In the genomic region with DNA sequence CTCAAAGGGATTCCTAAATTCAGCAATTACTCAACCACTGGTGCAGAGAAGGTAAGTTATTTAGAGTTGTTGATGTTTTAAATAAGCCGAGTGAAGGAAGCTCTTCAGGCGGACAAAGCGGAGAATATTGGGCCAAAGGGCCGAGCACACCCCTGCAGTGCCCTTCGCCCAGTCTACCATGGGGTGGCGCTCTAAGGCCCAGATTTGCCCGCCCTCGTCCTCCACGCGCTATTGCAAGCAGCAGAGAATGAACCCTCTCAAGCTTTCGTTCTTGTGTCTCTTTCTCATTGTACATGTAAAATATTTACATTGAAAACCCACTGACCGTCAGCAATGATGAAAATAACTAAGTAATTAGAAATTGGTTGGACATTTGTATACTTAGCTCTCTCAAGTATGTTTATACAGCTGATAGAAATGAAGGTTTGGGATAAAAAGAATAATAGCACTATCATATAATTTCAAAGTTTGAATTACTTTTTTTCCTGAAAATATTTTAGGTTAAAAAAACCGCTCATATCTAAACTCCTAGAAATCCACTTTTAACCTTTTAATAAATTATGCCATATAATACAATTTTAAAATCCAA, we compare ENCODE assay signal across 9 cellular contexts.
DNase-seq lines count a peak whose midpoint lies in the region; TF ChIP-seq lines count a peak whose summit lies in the region.
"Had no signal": no experiment of that assay in that cellular context is flagged by ENCODE, and none has a peak within 500 bp of the region (broad histone marks: within the 10 kb centered on the region; RNA-seq: fewer than 3 reads in every experiment).

No MANE protein-coding gene starts in this region.

- H2BK120ac ChIP-seq in mesendoderm (ENCODE audit: low read depth, low read length): no peak overlapping the region

- peak overlapping the region; percentile 25 for H3K56ac ChIP-seq in mesendoderm (ENCODE audit: low read length)

- TF ChIP-seq CTCF in HFFc6 (IDR thresholded peaks at IDR 0.05): peak; percentile 81

- H3K4me1 Mint-ChIP-seq in HFFc6 (ENCODE audit: low read depth): no peaks in the 10 kb centered on the region; the same call in 1 of the 2 replicates

- no peak overlapping the region for H3K27ac ChIP-seq in mesendoderm (ENCODE audit: low read depth, low read length)

- no CpG with 5 or more reads among the region's 13 CpGs for WGBS in mesendoderm (ENCODE audit: extremely low coverage, insufficient coverage, low lambda C conversion rate)

- no peaks in the 10 kb centered on the region for H3K79me1 ChIP-seq in mesendoderm (ENCODE audit: low read length)

- H3K36me3 ChIP-seq in mesendoderm (ENCODE audit: control insufficient read depth, insufficient read depth, low read length): no peaks in the 10 kb centered on the region

- no peaks in the 10 kb centered on the region for H3K27me3 ChIP-seq in mesendoderm (ENCODE audit: insufficient read depth, low read length, poor library complexity)

- no peaks in the 10 kb centered on the region; the same call in 1 of the 2 replicates for H3K27me3 Mint-ChIP-seq in HFFc6 (ENCODE audit: insufficient read depth)

- H2BK15ac ChIP-seq in mesendoderm (replicated peaks; ENCODE audit: low read depth): no peak overlapping the region

- DNase-seq in NCI-H446 (lab: John Stamatoyannopoulos, UW) (peak; percentile 4 to 35), NCI-H446 treated with DMSO at 0.1 percent for 48 hours (lab: John Stamatoyannopoulos, UW) (no peak), HFFc6 (peak; percentile 8), NOMO-1 treated with DMSO at 0.1 percent for 48 hours (lab: John Stamatoyannopoulos, UW; ENCODE audit: unreplicated experiment) (peak; percentile 7), ecto neural progenitor cell (ENCODE audit: low spot score) (peak; percentile 84), mesendoderm (peak; percentile 66), putamen (ENCODE audit: low spot score) (no peak)
- DNase-seq in NK-92 treated with Interleukin-12 subunit alpha and Interleukin-12 subunit beta, amount 100 ng/mL, for 24 hours (lab: John Stamatoyannopoulos, UW): no peak

- no peak overlapping the region for H4K5ac ChIP-seq in mesendoderm (ENCODE audit: low read length)

- no peaks in the 10 kb centered on the region for H3K9me3 Mint-ChIP-seq in HFFc6
- H3K9me3 Mint-ChIP-seq: activated naive CD4-positive, alpha-beta T cell treated with anti-CD3 and anti-CD28 coated beads, Interleukin-2, amount 50 U/mL, for 72 hours had no signal

- H3K4ac ChIP-seq in mesendoderm (ENCODE audit: low read depth, low read length): no peak overlapping the region

- H2AK5ac ChIP-seq in mesendoderm (ENCODE audit: low read length): no peak overlapping the region

- H3K27ac Mint-ChIP-seq in HFFc6: no peak overlapping the region
- H3K27ac Mint-ChIP-seq: activated naive CD4-positive, alpha-beta T cell treated with anti-CD3 and anti-CD28 coated beads, Interleukin-2, amount 50 U/mL, for 72 hours had no signal

- no peak overlapping the region for H3K4me2 ChIP-seq in mesendoderm (ENCODE audit: low read length)

- no peak overlapping the region for H3K4me3 Mint-ChIP-seq in HFFc6

- no peaks in the 10 kb centered on the region for H3K79me2 ChIP-seq in mesendoderm (ENCODE audit: control insufficient read depth, insufficient read depth, low read length)

- H4K8ac ChIP-seq in mesendoderm (ENCODE audit: low read depth, low read length): no peak overlapping the region

- no peak overlapping the region for H2BK5ac ChIP-seq in mesendoderm (ENCODE audit: low read length)

- H3K18ac ChIP-seq in mesendoderm (ENCODE audit: low read length): no peak overlapping the region

- H3K4me1 ChIP-seq in mesendoderm (ENCODE audit: control insufficient read depth, low read depth, low read length): no peaks in the 10 kb centered on the region

- H3K4me3 ChIP-seq in mesendoderm (ENCODE audit: low read length): no peak overlapping the region

- H3K36me3 Mint-ChIP-seq in HFFc6 (ENCODE audit: low read depth): no peaks in the 10 kb centered on the region
- H3K36me3 Mint-ChIP-seq: activated naive CD4-positive, alpha-beta T cell treated with anti-CD3 and anti-CD28 coated beads, Interleukin-2, amount 50 U/mL, for 72 hours had no signal

- no peak overlapping the region for H3K9ac ChIP-seq in mesendoderm (ENCODE audit: low read length)

- H3K23ac ChIP-seq in mesendoderm (ENCODE audit: low read length): no peak overlapping the region

Comparison
In these comparisons a context has a peak if more than half of its experiments do, and no peak if none do; other contexts are left out.
1. DNase-seq: peak in NCI-H446 (2 of 2), HFFc6 (single experiment), NOMO-1 treated with DMSO at 0.1 percent for 48 hours (single experiment), ecto neural progenitor cell (single experiment) and mesendoderm (single experiment); none in NCI-H446 treated with DMSO at 0.1 percent for 48 hours (single experiment), putamen (single experiment) and NK-92 treated with Interleukin-12 subunit alpha and Interleukin-12 subunit beta, amount 100 ng/mL, for 24 hours (single experiment).